In genomic region chr5:42940853-42941252, GRCh38 we compare ENCODE assay signal across 23 cellular contexts.
"Had no signal": no experiment of that assay in that cellular context is flagged by ENCODE, and none has a peak within 500 bp of the region (broad histone marks: within the 10 kb centered on the region; RNA-seq: fewer than 3 reads in every experiment).

No MANE protein-coding gene starts in this region.

- DNase-seq: activated CD4-positive, alpha-beta T cell treated with anti-CD3 and anti-CD28 coated beads for 4 hours; activated CD4-positive, alpha-beta T cell treated with anti-CD3 and anti-CD28 coated beads, Interleukin-2, amount 50 U/mL, for 4 hours; activated CD4-positive, CD25-positive, alpha-beta regulatory T cell; activated CD8-positive, alpha-beta memory T cell treated with anti-CD3 and anti-CD28 coated beads for 24 hours; activated effector memory CD4-positive, alpha-beta T cell treated with Interleukin-2 at 50 U/mL for 16 hours; activated naive CD4-positive, alpha-beta T cell treated with Interleukin-2 at 50 U/mL for 16 hours; adrenal gland; aorta; body of pancreas; cerebellar nuclear complex; colonic mucosa; effector CD8-positive, alpha-beta T cell; erythroblast; gastrocnemius medialis; glutamatergic neuron; left cardiac atrium; mammary epithelial cell; naive B cell; nephron progenitor cell; stimulated activated CD4-positive, alpha-beta T cell treated with anti-CD3 and anti-CD28 coated beads, Interleukin-1b, Interleukin-23, amount 100 ng/mL, for 48 hours; stimulated activated CD4-positive, alpha-beta T cell treated with anti-CD3 and anti-CD28 coated beads, Interleukin-4, amount 100 ng/mL, for 4 hours; stimulated activated CD8-positive, alpha-beta memory T cell treated with anti-CD3 and anti-CD28 coated beads, Interleukin-4, amount 100 ng/mL, for 48 hours had no signal

- ATAC-seq: body of pancreas; gastrocnemius medialis; left cardiac atrium; stimulated activated memory B cell treated with anti-CD40 and anti-IgM and Interleukin-4, amounts not matched to agents 10 μg/mL and 1 μg/mL and 100 μg/mL, for 72 hours had no signal
